ENCODE assay signal across 8 cellular contexts in genomic region chr17:30823425-30823824, GRCh38. TPM values are rescaled to one million over a fixed set of nuclear protein-coding genes. Genes with fewer than 3 reads are reported as not detected.
DNase-seq lines count a peak whose midpoint lies in the region; ATAC-seq, FAIRE-seq and TF ChIP-seq lines count a peak whose summit lies in the region.

No MANE protein-coding gene starts in this region.

- H3K27me3 Mint-ChIP-seq in brain = peaks cover 7% of the 10 kb centered on the region

- no peak for FAIRE-seq in A549 (lab: Jason Lieb, UNC)

- H3K9me3 Mint-ChIP-seq in brain = no peaks in the 10 kb centered on the region

- CTCF ChIA-PET in A549 (lab: Yijun Ruan, JAX) = interaction anchor here (0.8 to 4.3 kb wide), 7 partner anchors 12 to 698 kb away, joined by 3 to 43 read pairs (median 10); no protein-coding TSS in a partner anchor

- H3K4me2 ChIP-seq in A549 = peak overlapping the region; percentile 80

- no peak for TF ChIP-seq EP300 in A549 (IDR thresholded peaks at IDR 0.05)

- H3K27ac ChIP-seq in A549 = peak overlapping the region; percentile 88 to 97; a peak in 4 of 6 replicates
- peak overlapping the region; percentile 82 for H3K27ac ChIP-seq in HL-60 (replicated peaks)

- peaks cover 32% of the 10 kb centered on the region for H3K4me1 Mint-ChIP-seq in brain

- no peak for TF ChIP-seq POLR2A in A549 (IDR thresholded peaks at IDR 0.05; ENCODE audit: low read length)

- H3K27ac Mint-ChIP-seq in brain = peak overlapping the region; percentile 71 to 96 (median 85)

- no peaks in the 10 kb centered on the region for H3K9me3 ChIP-seq in A549
- H3K9me3 ChIP-seq in mononuclear cell (ENCODE audit: low read depth, low read length) = no peaks in the 10 kb centered on the region

- peak overlapping the region; percentile 92 to 99 (median 96) for H3K4me3 Mint-ChIP-seq in brain

- ATAC-seq in A549 = no peak
- no peak for ATAC-seq in HG03095 (IDR thresholded peaks at IDR 0.05; ENCODE audit: unreplicated experiment)
- ATAC-seq in GM18868 (IDR thresholded peaks at IDR 0.05; ENCODE audit: unreplicated experiment) = no peak

- H3K4me1 ChIP-seq in A549 = peaks cover 23% of the 10 kb centered on the region
- H3K4me1 ChIP-seq in mononuclear cell (ENCODE audit: insufficient read depth, low read length) = peaks cover 51% of the 10 kb centered on the region

- no peak for DNase-seq in A549 (ENCODE audit: low read depth in 1 of 2, low spot score in 1 of 2)
- DNase-seq in HL-60 (ENCODE audit: low read depth in 1 of 2, low spot score in 1 of 2) = no peak
- DNase-seq in stimulated activated CD8-positive, alpha-beta memory T cell treated with anti-CD3 and anti-CD28 coated beads, Interleukin-4, amount 100 ng/mL, for 48 hours = no peak
- no peak for DNase-seq in A172 (ENCODE audit: low spot score)

- TF ChIP-seq RAD21 in A549 (conservative IDR thresholded peaks at IDR 0.05 in 1 of 2, IDR thresholded peaks at IDR 0.05 in 1 of 2) = no peak

- no peak for TF ChIP-seq CTCF in A549 (IDR thresholded peaks at IDR 0.05)
- TF ChIP-seq CTCF in HL-60 (IDR thresholded peaks at IDR 0.05; ENCODE audit: insufficient read depth, low read length) = no peak
- no peak for TF ChIP-seq CTCF in brain (conservative IDR thresholded peaks at IDR 0.05)

- H3K27me3 ChIP-seq in HL-60 (ENCODE audit: insufficient read depth, poor library complexity, severe bottlenecking) (no peaks in the 10 kb centered on the region), mononuclear cell (ENCODE audit: insufficient read depth, low read length) (no peaks in the 10 kb centered on the region)

- WGBS in A549 (ENCODE audit: missing lambda C conversion rate) = 79% methylated on average over 7 of the region's 7 CpGs

- H3K4me3 ChIP-seq in A549 (peak overlapping the region; percentile 67), HL-60 (replicated peaks; ENCODE audit: insufficient read depth, low read length) (peak overlapping the region; percentile 65), mononuclear cell (ENCODE audit: low read length) (peak overlapping the region; percentile 97)

- H3K36me3 Mint-ChIP-seq in brain = peaks cover 9% of the 10 kb centered on the region

- POLR2A ChIA-PET in A549 (lab: Yijun Ruan, JAX) = interaction anchor here (1.8 kb wide), 1 partner anchor 148 kb away, joined by 5 read pairs; the partner anchor contains the start of gene RNF135

TF ChIP-seq in A549, 52 proteins besides CTCF, POLR2A, EP300 and RAD21:
- TF ChIP-seq RARB (CRISPR knock-in tag; IDR thresholded peaks at IDR 0.05) (no peak), ZSCAN20 (CRISPR knock-in tag; IDR thresholded peaks at IDR 0.05) (no peak), BHLHE40 (IDR thresholded peaks at IDR 0.05; ENCODE audit: low read depth, low read length) (no peak), KDM1A (IDR thresholded peaks at IDR 0.05; ENCODE audit: low read depth) (no peak), HES2 (IDR thresholded peaks at IDR 0.05) (no peak), CEBPB (IDR thresholded peaks at IDR 0.05) (no peak), NR3C1 (IDR thresholded peaks at IDR 0.05) (no peak), FOXS1 (CRISPR knock-in tag; IDR thresholded peaks at IDR 0.05) (no peak), JUNB (IDR thresholded peaks at IDR 0.05) (no peak), HDAC2 (IDR thresholded peaks at IDR 0.05) (no peak), RNF2 (IDR thresholded peaks at IDR 0.05; ENCODE audit: borderline replicate concordance, low read depth) (no peak), POLR2AphosphoS2 (conservative IDR thresholded peaks at IDR 0.05; ENCODE audit: low read length) (no peak), CHD2 (IDR thresholded peaks at IDR 0.05; ENCODE audit: low read length, partially characterized antibody) (no peak)
- TF ChIP-seq, protein P1, sequence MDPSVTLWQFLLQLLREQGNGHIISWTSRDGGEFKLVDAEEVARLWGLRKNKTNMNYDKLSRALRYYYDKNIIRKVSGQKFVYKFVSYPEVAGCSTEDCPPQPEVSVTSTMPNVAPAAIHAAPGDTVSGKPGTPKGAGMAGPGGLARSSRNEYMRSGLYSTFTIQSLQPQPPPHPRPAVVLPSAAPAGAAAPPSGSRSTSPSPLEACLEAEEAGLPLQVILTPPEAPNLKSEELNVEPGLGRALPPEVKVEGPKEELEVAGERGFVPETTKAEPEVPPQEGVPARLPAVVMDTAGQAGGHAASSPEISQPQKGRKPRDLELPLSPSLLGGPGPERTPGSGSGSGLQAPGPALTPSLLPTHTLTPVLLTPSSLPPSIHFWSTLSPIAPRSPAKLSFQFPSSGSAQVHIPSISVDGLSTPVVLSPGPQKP (IDR thresholded peaks at IDR 0.05; ENCODE audit: low read depth, low read length) = no peak
- TF ChIP-seq, protein P2, sequence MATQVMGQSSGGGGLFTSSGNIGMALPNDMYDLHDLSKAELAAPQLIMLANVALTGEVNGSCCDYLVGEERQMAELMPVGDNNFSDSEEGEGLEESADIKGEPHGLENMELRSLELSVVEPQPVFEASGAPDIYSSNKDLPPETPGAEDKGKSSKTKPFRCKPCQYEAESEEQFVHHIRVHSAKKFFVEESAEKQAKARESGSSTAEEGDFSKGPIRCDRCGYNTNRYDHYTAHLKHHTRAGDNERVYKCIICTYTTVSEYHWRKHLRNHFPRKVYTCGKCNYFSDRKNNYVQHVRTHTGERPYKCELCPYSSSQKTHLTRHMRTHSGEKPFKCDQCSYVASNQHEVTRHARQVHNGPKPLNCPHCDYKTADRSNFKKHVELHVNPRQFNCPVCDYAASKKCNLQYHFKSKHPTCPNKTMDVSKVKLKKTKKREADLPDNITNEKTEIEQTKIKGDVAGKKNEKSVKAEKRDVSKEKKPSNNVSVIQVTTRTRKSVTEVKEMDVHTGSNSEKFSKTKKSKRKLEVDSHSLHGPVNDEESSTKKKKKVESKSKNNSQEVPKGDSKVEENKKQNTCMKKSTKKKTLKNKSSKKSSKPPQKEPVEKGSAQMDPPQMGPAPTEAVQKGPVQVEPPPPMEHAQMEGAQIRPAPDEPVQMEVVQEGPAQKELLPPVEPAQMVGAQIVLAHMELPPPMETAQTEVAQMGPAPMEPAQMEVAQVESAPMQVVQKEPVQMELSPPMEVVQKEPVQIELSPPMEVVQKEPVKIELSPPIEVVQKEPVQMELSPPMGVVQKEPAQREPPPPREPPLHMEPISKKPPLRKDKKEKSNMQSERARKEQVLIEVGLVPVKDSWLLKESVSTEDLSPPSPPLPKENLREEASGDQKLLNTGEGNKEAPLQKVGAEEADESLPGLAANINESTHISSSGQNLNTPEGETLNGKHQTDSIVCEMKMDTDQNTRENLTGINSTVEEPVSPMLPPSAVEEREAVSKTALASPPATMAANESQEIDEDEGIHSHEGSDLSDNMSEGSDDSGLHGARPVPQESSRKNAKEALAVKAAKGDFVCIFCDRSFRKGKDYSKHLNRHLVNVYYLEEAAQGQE (IDR thresholded peaks at IDR 0.05) = no peak
- TF ChIP-seq, protein P3, sequence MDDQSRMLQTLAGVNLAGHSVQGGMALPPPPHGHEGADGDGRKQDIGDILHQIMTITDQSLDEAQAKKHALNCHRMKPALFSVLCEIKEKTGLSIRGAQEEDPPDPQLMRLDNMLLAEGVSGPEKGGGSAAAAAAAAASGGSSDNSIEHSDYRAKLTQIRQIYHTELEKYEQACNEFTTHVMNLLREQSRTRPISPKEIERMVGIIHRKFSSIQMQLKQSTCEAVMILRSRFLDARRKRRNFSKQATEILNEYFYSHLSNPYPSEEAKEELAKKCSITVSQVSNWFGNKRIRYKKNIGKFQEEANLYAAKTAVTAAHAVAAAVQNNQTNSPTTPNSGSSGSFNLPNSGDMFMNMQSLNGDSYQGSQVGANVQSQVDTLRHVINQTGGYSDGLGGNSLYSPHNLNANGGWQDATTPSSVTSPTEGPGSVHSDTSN (IDR thresholded peaks at IDR 0.05) = no peak
- TF ChIP-seq, protein P4, sequence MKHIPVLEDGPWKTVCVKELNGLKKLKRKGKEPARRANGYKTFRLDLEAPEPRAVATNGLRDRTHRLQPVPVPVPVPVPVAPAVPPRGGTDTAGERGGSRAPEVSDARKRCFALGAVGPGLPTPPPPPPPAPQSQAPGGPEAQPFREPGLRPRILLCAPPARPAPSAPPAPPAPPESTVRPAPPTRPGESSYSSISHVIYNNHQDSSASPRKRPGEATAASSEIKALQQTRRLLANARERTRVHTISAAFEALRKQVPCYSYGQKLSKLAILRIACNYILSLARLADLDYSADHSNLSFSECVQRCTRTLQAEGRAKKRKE (CRISPR knock-in tag; IDR thresholded peaks at IDR 0.05; ENCODE audit: low read depth) = no peak

RNA-seq across cellular contexts. Expression of gene CRLF3, which starts 1.1 kb away (rescaled TPM):
- polyA plus RNA-seq in A549 (2011; rRNA removed) (26.6 and 31.0 TPM in 2 replicates), A549 (2017; fragmentation: RNase III; extraction: RNeasy Plus Mini Kit Qiagen cat#74134 plus additional on column Dnase treatment) (16.1 to 17.4 TPM (median 16.3 TPM) in 3 replicates), brain (ENCODE audit: insufficient read depth, low read depth, low replicate concordance) (5.8 TPM)
- polyA plus RNA-seq in A549 (2012; cell fraction: cytosol; rRNA removed) = 10.1 and 11.1 TPM in 2 replicates
- 4.4 and 8.5 TPM in 2 replicates for polyA plus RNA-seq in A549 (2012; cell fraction: nucleus; rRNA removed)
- polyA minus RNA-seq in A549 (2011; rRNA and poly(A)+ RNA removed) = 13.8 and 14.9 TPM in 2 replicates
- 75.0 TPM for total RNA-seq in mononuclear cell
- 23.0 and 23.6 TPM in 2 replicates for total RNA-seq in A172 (2014; rRNA removed; shearing (Covaris generic))

RNA-seq across cellular contexts. Expression of gene ATAD5, which starts 8.3 kb away (rescaled TPM):
- 6.3 and 9.5 TPM in 2 replicates for polyA plus RNA-seq in A549 (2011; rRNA removed)
- 2.0 TPM in 2 replicates for polyA plus RNA-seq in A549 (2012; cell fraction: cytosol; rRNA removed)
- 2.5 and 3.2 TPM in 2 replicates for polyA plus RNA-seq in A549 (2012; cell fraction: nucleus; rRNA removed)
- polyA plus RNA-seq in A549 (2017; fragmentation: RNase III; extraction: RNeasy Plus Mini Kit Qiagen cat#74134 plus additional on column Dnase treatment) = 4.5 to 4.9 TPM (median 4.7 TPM) in 3 replicates
- polyA minus RNA-seq in A549 (2011; rRNA and poly(A)+ RNA removed) = 2.6 and 3.1 TPM in 2 replicates
- 0.56 TPM for polyA plus RNA-seq in brain (ENCODE audit: insufficient read depth, low read depth, low replicate concordance)
- 4.0 TPM for total RNA-seq in mononuclear cell
- total RNA-seq in A172 (2014; rRNA removed; shearing (Covaris generic)) = 8.9 and 13.2 TPM in 2 replicates
